18 cellular contexts compared by ENCODE assay signal in genomic region chr12:93235881-93236280, GRCh38.
A peak's percentile ranks its signal among the peaks of the same experiment; 100 is the strongest.
DNase-seq lines count a peak whose midpoint lies in the region; ATAC-seq and TF ChIP-seq lines count a peak whose summit lies in the region.
"Had no signal": no experiment of that assay in that cellular context is flagged by ENCODE, and none has a peak within 500 bp of the region (broad histone marks: within the 10 kb centered on the region; RNA-seq: fewer than 3 reads in every experiment).

No MANE protein-coding gene starts in this region.

- H3K36me3 Mint-ChIP-seq in activated naive CD8-positive, alpha-beta T cell treated with anti-CD3 and anti-CD28 coated beads, Interleukin-2, amount 10 ng/mL, durations not matched to agents 7 days and 5 days = peaks cover 10% of the 10 kb centered on the region
- peaks cover 9% of the 10 kb centered on the region for H3K36me3 Mint-ChIP-seq in activated naive CD8-positive, alpha-beta T cell treated with anti-CD3 and anti-CD28 coated beads for 36 hours
- H3K36me3 Mint-ChIP-seq in endodermal cell (ENCODE audit: low read depth) = peaks cover 9% of the 10 kb centered on the region
- H3K36me3 Mint-ChIP-seq: CD8-positive, alpha-beta T cell had no signal

- no peak for TF ChIP-seq POLR2A in spleen (IDR thresholded peaks at IDR 0.05)

- POLR2A ChIA-PET in activated naive CD8-positive, alpha-beta T cell treated with anti-CD3 and anti-CD28 coated beads, Interleukin-2, amount 10 ng/mL, durations not matched to agents 7 days and 5 days (lab: Charles Lee) = interaction anchor here (1.5 kb wide), 1 partner anchor 9 kb away, joined by 6 read pairs; no protein-coding TSS in a partner anchor
- POLR2A ChIA-PET in A673 (lab: Charles Lee; ENCODE audit: low non-redundant PET) = no interaction called here

- peaks cover 12% of the 10 kb centered on the region for H3K9me3 Mint-ChIP-seq in activated naive CD8-positive, alpha-beta T cell treated with anti-CD3 and anti-CD28 coated beads, Interleukin-2, amount 10 ng/mL, durations not matched to agents 7 days and 5 days
- peaks cover 7% of the 10 kb centered on the region for H3K9me3 Mint-ChIP-seq in activated naive CD8-positive, alpha-beta T cell treated with anti-CD3 and anti-CD28 coated beads for 36 hours
- peaks cover 58% of the 10 kb centered on the region for H3K9me3 Mint-ChIP-seq in endodermal cell
- H3K9me3 Mint-ChIP-seq: CD4-positive, alpha-beta T cell had no signal

- no peaks in the 10 kb centered on the region for H3K27me3 Mint-ChIP-seq in activated naive CD8-positive, alpha-beta T cell treated with anti-CD3 and anti-CD28 coated beads, Interleukin-2, amount 10 ng/mL, durations not matched to agents 7 days and 5 days
- H3K27me3 Mint-ChIP-seq in activated naive CD8-positive, alpha-beta T cell treated with anti-CD3 and anti-CD28 coated beads for 36 hours = no peaks in the 10 kb centered on the region
- peaks cover 34% of the 10 kb centered on the region for H3K27me3 Mint-ChIP-seq in endodermal cell (ENCODE audit: insufficient read depth)
- H3K27me3 Mint-ChIP-seq: CD4-positive, alpha-beta T cell had no signal

- H3K27ac Mint-ChIP-seq in activated naive CD8-positive, alpha-beta T cell treated with anti-CD3 and anti-CD28 coated beads, Interleukin-2, amount 10 ng/mL, durations not matched to agents 7 days and 5 days = peak overlapping the region; percentile 15
- no peak overlapping the region for H3K27ac Mint-ChIP-seq in activated naive CD8-positive, alpha-beta T cell treated with anti-CD3 and anti-CD28 coated beads for 36 hours
- no peak overlapping the region for H3K27ac Mint-ChIP-seq in endodermal cell
- H3K27ac Mint-ChIP-seq: CD4-positive, alpha-beta T cell; CD8-positive, alpha-beta T cell had no signal

- BruUV-seq in A673 (replicated peaks; lab: Mats Ljungman, UMichigan) = no TSS peak

- intact Hi-C loops in spleen (cut with DNase I; ENCODE audit: low total_unique reads) = no loop called here
- intact Hi-C loops in A673 (cut with micrococcal nuclease; ENCODE audit: unreplicated experiment) = no loop called here

- no peaks in the 10 kb centered on the region for H3K4me1 ChIP-seq in endodermal cell (ENCODE audit: control insufficient read depth, insufficient read depth, low read length)
- no peaks in the 10 kb centered on the region for H3K4me1 ChIP-seq in spleen
- H3K4me1 ChIP-seq in A673 (ENCODE audit: insufficient read depth, low read length, poor library complexity, severe bottlenecking) = no peaks in the 10 kb centered on the region
- H3K4me1 ChIP-seq: A549, BE2C, BLaER1, Caco-2 had no signal

- no peaks in the 10 kb centered on the region for H3K27me3 ChIP-seq in endodermal cell (ENCODE audit: control insufficient read depth, insufficient read depth, low read length, poor library complexity, severe bottlenecking)
- no peaks in the 10 kb centered on the region for H3K27me3 ChIP-seq in spleen (replicated peaks in 1 of 7)
- no peaks in the 10 kb centered on the region for H3K27me3 ChIP-seq in A673 (replicated peaks; ENCODE audit: insufficient read depth, low read depth, low read length, poor library complexity)
- H3K27me3 ChIP-seq: BE2C, BLaER1 had no signal

- CTCF ChIA-PET in A673 (lab: Charles Lee) = no interaction called here

- H3K4me3 ChIP-seq in endodermal cell (ENCODE audit: low read length) (peak overlapping the region; percentile 17), spleen (no peak overlapping the region), A673 (ENCODE audit: low read depth, low read length, poor library complexity, severe bottlenecking) (no peak overlapping the region)
- H3K4me3 ChIP-seq: A549, BLaER1 had no signal

- peak overlapping the region; percentile 58 for H3K27ac ChIP-seq in C4-2B
- H3K27ac ChIP-seq in endodermal cell (ENCODE audit: low read depth, low read length) = no peak overlapping the region
- no peak overlapping the region for H3K27ac ChIP-seq in spleen
- H3K27ac ChIP-seq in A673 (ENCODE audit: low read depth, low read length, poor library complexity, severe bottlenecking) = no peak overlapping the region
- H3K27ac ChIP-seq: A549, BLaER1 had no signal

- H3K4me1 Mint-ChIP-seq in activated naive CD8-positive, alpha-beta T cell treated with anti-CD3 and anti-CD28 coated beads, Interleukin-2, amount 10 ng/mL, durations not matched to agents 7 days and 5 days = no peaks in the 10 kb centered on the region
- H3K4me1 Mint-ChIP-seq in activated naive CD8-positive, alpha-beta T cell treated with anti-CD3 and anti-CD28 coated beads for 36 hours = no peaks in the 10 kb centered on the region
- peaks cover 8% of the 10 kb centered on the region for H3K4me1 Mint-ChIP-seq in endodermal cell

- ATAC-seq in activated naive CD8-positive, alpha-beta T cell treated with anti-CD3 and anti-CD28 coated beads, Interleukin-2, amount 10 ng/mL, durations not matched to agents 7 days and 5 days (ENCODE audit: low read depth) = no peak
- no peak for ATAC-seq in HG02623 (IDR thresholded peaks at IDR 0.05; ENCODE audit: unreplicated experiment)
- ATAC-seq: A549; CD8-positive, alpha-beta T cell had no signal

- no peak overlapping the region for H3K9ac ChIP-seq in endodermal cell (ENCODE audit: extremely low read depth, low read length, poor library complexity, severe bottlenecking)
- H3K9ac ChIP-seq: BLaER1 had no signal

- WGBS in endodermal cell (ENCODE audit: insufficient coverage in 1 of 2, insufficient read length in 1 of 2), 2 experiments = 91 to 92% methylated on average over 4 to 5 of the region's 5 CpGs
- 92 to 98% (median 95%) methylated on average over 5 of the region's 5 CpGs; no CpG with 5 or more reads in 1 of the 5 donors for WGBS in spleen, 5 donors

- no peak for TF ChIP-seq CTCF in C4-2B (conservative IDR thresholded peaks at IDR 0.05)
- no peak for TF ChIP-seq CTCF in endodermal cell (conservative IDR thresholded peaks at IDR 0.05)
- no peak for TF ChIP-seq CTCF in spleen (IDR thresholded peaks at IDR 0.05 in 8 of 11, conservative IDR thresholded peaks at IDR 0.05 in 3 of 11)
- no peak for TF ChIP-seq CTCF in A673 (conservative IDR thresholded peaks at IDR 0.05; ENCODE audit: low read depth, low read length)

- no peak overlapping the region for H3K4me3 Mint-ChIP-seq in activated naive CD8-positive, alpha-beta T cell treated with anti-CD3 and anti-CD28 coated beads, Interleukin-2, amount 10 ng/mL, durations not matched to agents 7 days and 5 days
- no peak overlapping the region for H3K4me3 Mint-ChIP-seq in activated naive CD8-positive, alpha-beta T cell treated with anti-CD3 and anti-CD28 coated beads for 36 hours
- H3K4me3 Mint-ChIP-seq in endodermal cell = no peak overlapping the region
- H3K4me3 Mint-ChIP-seq: CD4-positive, alpha-beta T cell; CD8-positive, alpha-beta T cell had no signal

- H3K36me3 ChIP-seq in endodermal cell (ENCODE audit: control insufficient read depth, insufficient read depth, low read length) (no peaks in the 10 kb centered on the region), spleen (no peaks in the 10 kb centered on the region), A673 (ENCODE audit: insufficient read depth, low read length, poor library complexity, severe bottlenecking) (no peaks in the 10 kb centered on the region)
- H3K36me3 ChIP-seq: BE2C, BLaER1 had no signal

- H3K9me3 ChIP-seq in endodermal cell (ENCODE audit: control insufficient read depth, low read length) (peaks cover 54% of the 10 kb centered on the region), spleen (peaks cover 0 to 30% (median 20%) of the 10 kb centered on the region in 8 donors), A673 (ENCODE audit: low read depth, low read length, poor library complexity, severe bottlenecking) (no peaks in the 10 kb centered on the region)
- H3K9me3 ChIP-seq: BE2C had no signal

- no peak for DNase-seq in activated naive CD8-positive, alpha-beta T cell treated with anti-CD3 and anti-CD28 coated beads, Interleukin-2, amount 10 ng/mL, durations not matched to agents 7 days and 5 days
- DNase-seq in activated naive CD8-positive, alpha-beta T cell treated with anti-CD3 and anti-CD28 coated beads for 36 hours = no peak
- DNase-seq in endodermal cell (no peak), spleen (peak; percentile 62), A673 (ENCODE audit: low spot score) (no peak)
- DNase-seq: ACHN; BE2C; C1 segment of cervical spinal cord; Caco-2; Calu3; CD4-positive, alpha-beta T cell; CD8-positive, alpha-beta T cell; DMS79 treated with DMSO at 0.1 percent for 48 hours; GF-D8 had no signal
